ENCODE assay signal across 11 cellular contexts in the genomic region with DNA sequence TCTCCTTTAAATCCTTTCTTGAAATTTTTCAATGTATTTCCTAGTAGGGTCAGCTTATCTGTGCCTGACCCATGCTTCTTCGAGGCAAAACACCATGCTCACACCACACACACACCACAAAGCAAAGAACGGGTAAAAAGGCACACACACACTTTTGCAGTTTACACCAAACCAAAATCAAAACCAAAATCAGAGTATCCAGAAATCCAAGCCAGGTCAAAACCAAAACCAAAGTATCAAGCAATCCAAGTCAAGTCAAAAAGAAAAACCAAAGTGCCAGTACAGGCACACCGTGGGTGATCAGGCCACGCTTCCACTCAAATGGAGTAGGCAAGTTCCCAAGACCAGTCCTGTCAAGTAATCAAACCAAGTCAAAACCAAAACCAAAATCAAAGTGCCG. TPM values are rescaled to one million over a fixed set of nuclear protein-coding genes. Genes with fewer than 3 reads are reported as not detected.
"Had no signal": no experiment of that assay in that cellular context is flagged by ENCODE, and none has a peak within 500 bp of the region (broad histone marks: within the 10 kb centered on the region; RNA-seq: fewer than 3 reads in every experiment).

No MANE protein-coding gene starts in this region.

RNA-seq across cellular contexts. Expression of a gene that starts 17.6 kb away (rescaled TPM):
- total RNA-seq: activated B cell treated with CpG ODN at 0.5 μM for 24 hours; activated CD4-positive, alpha-beta T cell treated with anti-CD3 and anti-CD28 coated beads, Interleukin-2, amount 10 ng/mL, durations not matched to agents 24 days and 14 days; activated CD8-positive, alpha-beta memory T cell treated with anti-CD3 and anti-CD28 coated beads for 36 hours; activated T-helper 1 cell treated with anti-CD3 and anti-CD28 coated beads, Interleukin-12 subunit alpha, Interleukin-12 subunit beta, Interleukin-2, Interleukin-4 antibody, amounts not matched to agents 30 ng/mL and 10 ng/mL and 1 ng/mL, durations not matched to agents 14 hours and 24 hours and 36 hours had no signal

RNA-seq across cellular contexts. Expression of a gene that starts 55.1 kb away (rescaled TPM):
- total RNA-seq: activated B cell treated with CpG ODN at 0.5 μM for 24 hours; activated CD4-positive, alpha-beta memory T cell treated with anti-CD3 and anti-CD28 coated beads for 36 hours; activated CD4-positive, alpha-beta T cell treated with anti-CD3 and anti-CD28 coated beads, Interleukin-2, amount 10 ng/mL, durations not matched to agents 24 days and 14 days; activated CD8-positive, alpha-beta memory T cell treated with anti-CD3 and anti-CD28 coated beads for 36 hours; activated CD8-positive, alpha-beta T cell treated with anti-CD3 and anti-CD28 coated beads for 36 hours; activated naive CD4-positive, alpha-beta T cell treated with anti-CD3 and anti-CD28 coated beads for 36 hours; activated naive CD4-positive, alpha-beta T cell treated with anti-CD3 and anti-CD28 coated beads, Interleukin-2, amount 50 U/mL, for 72 hours; activated naive CD8-positive, alpha-beta T cell treated with anti-CD3 and anti-CD28 coated beads for 36 hours; activated T-cell treated with anti-CD3 and anti-CD28 coated beads, Interleukin-2, amount 50 U/mL, for 72 hours; activated T-helper 1 cell treated with anti-CD3 and anti-CD28 coated beads, Interleukin-12 subunit alpha, Interleukin-12 subunit beta, Interleukin-2, Interleukin-4 antibody, amounts not matched to agents 30 ng/mL and 10 ng/mL and 1 ng/mL, durations not matched to agents 14 hours and 24 hours and 36 hours; activated T-helper 17 cell treated with anti-CD3 and anti-CD28 coated beads, Interleukin-2, amount 50 U/mL, for 72 hours had no signal
